ENCODE assay signal across 1 cellular context in genomic region chr12:109097435-109098141, GRCh38.
TF ChIP-seq lines count a peak whose summit lies in the region.

Gene UNG (plus strand): TSS chr12:109097597. CDS start chr12:109097680, 83 bp downstream.

TF ChIP-seq in HepG2, 621 proteins besides CTCF, POLR2A, EP300 and RAD21 (continued from another document and continues in another):
- TF ChIP-seq SAFB2 (CRISPR knock-in tag; IDR thresholded peaks at IDR 0.05; ENCODE audit: borderline replicate concordance, low read depth) = no peak
- no peak for TF ChIP-seq FOXP4 (CRISPR knock-in tag; IDR thresholded peaks at IDR 0.05)
- TF ChIP-seq ZNF772 (CRISPR knock-in tag; IDR thresholded peaks at IDR 0.05) = peak; percentile 16; the same call in 1 of the 2 replicates
- no peak; the same call in 1 of the 2 replicates for TF ChIP-seq ATF2 (CRISPR knock-in tag; IDR thresholded peaks at IDR 0.05)
- TF ChIP-seq NFIB (CRISPR knock-in tag; IDR thresholded peaks at IDR 0.05; ENCODE audit: borderline replicate concordance) = no peak
- no peak for TF ChIP-seq SRSF4 (IDR thresholded peaks at IDR 0.05; ENCODE audit: low read depth, low read length, poor library complexity, severe bottlenecking)
- no peak for TF ChIP-seq ZNF235 (CRISPR knock-in tag; IDR thresholded peaks at IDR 0.05; ENCODE audit: borderline replicate concordance)
- TF ChIP-seq ZNF878 (CRISPR knock-in tag; IDR thresholded peaks at IDR 0.05) = peak; percentile 95
- TF ChIP-seq HBP1 (CRISPR knock-in tag; IDR thresholded peaks at IDR 0.05; ENCODE audit: low read depth) = peak; percentile 96
- peak; percentile 4; the same call in 1 of the 2 replicates for TF ChIP-seq ZNF331 (CRISPR knock-in tag; IDR thresholded peaks at IDR 0.05)
- no peak for TF ChIP-seq NBN (conservative IDR thresholded peaks at IDR 0.05)
- no peak for TF ChIP-seq TEAD2 (CRISPR knock-in tag; IDR thresholded peaks at IDR 0.05)
- TF ChIP-seq SRSF1 (optimal IDR thresholded peaks at IDR 0.05; ENCODE audit: low read depth, low read length) = peak; percentile 17
- 0 out of 2 replicates have a peak, but pooled peaks have one; percentile 3 for TF ChIP-seq ZSCAN31 (CRISPR knock-in tag; IDR thresholded peaks at IDR 0.05; ENCODE audit: low read depth)
- no peak for TF ChIP-seq PRDM10 (CRISPR knock-in tag; IDR thresholded peaks at IDR 0.05; ENCODE audit: low read depth)
- TF ChIP-seq MXI1 (IDR thresholded peaks at IDR 0.05; ENCODE audit: borderline replicate concordance, low read depth, low read length) = peak; percentile 95; the same call in 1 of the 3 replicates
- no peak for TF ChIP-seq SRSF9 (IDR thresholded peaks at IDR 0.05; ENCODE audit: borderline replicate concordance, insufficient read depth, low read depth, low read length, poor library complexity, severe bottlenecking)
- TF ChIP-seq SATB2 (CRISPR knock-in tag; IDR thresholded peaks at IDR 0.05) = no peak
- TF ChIP-seq NFAT5 (CRISPR knock-in tag; IDR thresholded peaks at IDR 0.05) = no peak
- TF ChIP-seq FOXA3 (CRISPR knock-in tag; IDR thresholded peaks at IDR 0.05) = no peak
- no peak for TF ChIP-seq RARG (CRISPR knock-in tag; IDR thresholded peaks at IDR 0.05; ENCODE audit: low read depth)
- 0 out of 2 replicates have a peak, but pooled peaks have one; percentile 26 for TF ChIP-seq ZNF138 (CRISPR knock-in tag; IDR thresholded peaks at IDR 0.05; ENCODE audit: low read depth)
- peak; percentile 71; the same call in 1 of the 2 replicates for TF ChIP-seq BCL3 (CRISPR knock-in tag; IDR thresholded peaks at IDR 0.05)
- TF ChIP-seq ZNF597 (CRISPR knock-in tag; IDR thresholded peaks at IDR 0.05) = no peak
- no peak for TF ChIP-seq ZNF841 (CRISPR knock-in tag; IDR thresholded peaks at IDR 0.05; ENCODE audit: borderline replicate concordance)
- TF ChIP-seq ZC3H13 (CRISPR knock-in tag; IDR thresholded peaks at IDR 0.05) = no peak; the same call in 1 of the 2 replicates
- TF ChIP-seq ZNF784 (CRISPR knock-in tag; IDR thresholded peaks at IDR 0.05; ENCODE audit: borderline replicate concordance) = peak; percentile 76; the same call in 1 of the 2 replicates
- no peak; the same call in 1 of the 2 replicates for TF ChIP-seq ZMAT3 (CRISPR knock-in tag; conservative IDR thresholded peaks at IDR 0.05)
- peak; percentile 45; the same call in 1 of the 2 replicates for TF ChIP-seq CHD2 (IDR thresholded peaks at IDR 0.05; ENCODE audit: low read depth, low read length)
- TF ChIP-seq ZNF577 (CRISPR knock-in tag; IDR thresholded peaks at IDR 0.05; ENCODE audit: borderline replicate concordance, low read depth) = no peak
- no peak for TF ChIP-seq ZNF124 (CRISPR knock-in tag; IDR thresholded peaks at IDR 0.05)
- no peak for TF ChIP-seq ZBTB4 (CRISPR knock-in tag; IDR thresholded peaks at IDR 0.05; ENCODE audit: borderline replicate concordance)
- peak; percentile 86 for TF ChIP-seq MXD4 (CRISPR knock-in tag; IDR thresholded peaks at IDR 0.05)
- no peak for TF ChIP-seq CEBPG (CRISPR knock-in tag; IDR thresholded peaks at IDR 0.05)
